ENCODE assay signal across 8 cellular contexts in the genomic region with DNA sequence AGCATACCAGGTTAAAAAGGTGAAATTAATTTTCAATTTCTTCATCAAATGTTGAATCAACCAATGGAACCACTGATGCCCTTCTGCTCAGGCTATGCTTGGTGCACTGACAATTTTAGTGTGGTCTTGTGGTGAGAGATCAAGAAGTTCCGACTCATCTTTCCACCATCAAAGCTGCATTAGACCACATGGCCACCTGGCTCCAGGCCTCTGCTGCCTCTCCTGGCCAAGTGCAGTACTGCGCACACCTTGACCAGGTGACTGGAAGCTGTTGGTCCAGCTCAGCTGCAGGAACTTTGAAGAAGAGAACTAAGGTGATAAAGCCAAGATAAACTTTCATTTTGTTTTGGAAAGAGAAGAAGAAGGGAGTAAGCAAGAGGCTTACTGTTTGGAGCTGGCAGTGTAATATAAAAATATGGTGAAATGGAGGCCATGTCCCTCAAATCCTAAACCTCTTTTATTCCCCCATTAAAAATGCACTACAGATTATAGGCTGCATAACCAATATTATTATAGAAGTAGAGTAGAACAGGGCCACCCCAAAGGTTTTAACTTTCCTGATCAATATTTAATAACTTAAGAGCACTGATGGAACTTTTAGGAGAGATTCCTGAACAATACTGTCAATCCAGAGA.
DNase-seq lines count a peak whose midpoint lies in the region; ATAC-seq and TF ChIP-seq lines count a peak whose summit lies in the region.

No MANE protein-coding gene starts in this region.

- in situ Hi-C loops in ACHN (cut with HindIII; ENCODE audit: low pct_ligation_motif_present, low pct_unique_long_range_greater_than_20kb, low sequenced_read_pairs), result no loop called here
- in situ Hi-C loops in GM13976 (cut with MboI; ENCODE audit: low sequenced_read_pairs, unreplicated experiment), result no loop called here

- TF ChIP-seq CTCF in GM13976 (IDR thresholded peaks at IDR 0.05; ENCODE audit: borderline replicate concordance, control extremely low read depth, extremely low read depth, insufficient read depth, missing control alignments) (peak; percentile 56), NB4 (IDR thresholded peaks at IDR 0.05; ENCODE audit: low read depth, low read length) (peak; percentile 99), ascending aorta (IDR thresholded peaks at IDR 0.05) (peak in 2 of 3 experiments; percentile 14 to 25), nephron progenitor cell (IDR thresholded peaks at IDR 0.05) (peak; percentile 47)

- no peaks in the 10 kb centered on the region for H3K36me3 ChIP-seq in ascending aorta

- H3K36me3 Mint-ChIP-seq in nephron progenitor cell (ENCODE audit: low read depth), result peaks cover 4% of the 10 kb centered on the region

- DNase-seq in ACHN (peak; percentile 51), GM13976 (ENCODE audit: low spot score) (peak; percentile 22), NB4 (ENCODE audit: low read depth) (peak; percentile 51), ascending aorta (ENCODE audit: low spot score in 2 of 2) (no peak), nephron progenitor cell (peak; percentile 24), DMS79 treated with DMSO at 0.1 percent for 48 hours (lab: John Stamatoyannopoulos, UW) (no peak), dedifferentiated amniotic fluid mesenchymal stem cell (ENCODE audit: extremely low spot score) (no peak)

- no peak for TF ChIP-seq POLR2A in NB4 (IDR thresholded peaks at IDR 0.05; ENCODE audit: extremely low read depth, insufficient read length)

- H3K4me1 ChIP-seq in ascending aorta, result no peaks in the 10 kb centered on the region

- H3K27ac ChIP-seq in ascending aorta, result no peak overlapping the region

- ATAC-seq in HG02588 (IDR thresholded peaks at IDR 0.05; ENCODE audit: unreplicated experiment), result peak; percentile 99

- peak overlapping the region; percentile 9 for H3K27ac Mint-ChIP-seq in nephron progenitor cell

- H3K27me3 Mint-ChIP-seq in nephron progenitor cell (ENCODE audit: low read depth, poor library complexity), result no peaks in the 10 kb centered on the region

- H3K27me3 ChIP-seq in ascending aorta, result no peaks in the 10 kb centered on the region

- intact Hi-C loops in ascending aorta (cut with DNase I), result no loop called here

- peaks cover 4% of the 10 kb centered on the region for H3K4me1 Mint-ChIP-seq in nephron progenitor cell

- H3K4me3 Mint-ChIP-seq in nephron progenitor cell, result no peak overlapping the region

- H3K9me3 ChIP-seq in ascending aorta, result no peaks in the 10 kb centered on the region

- no peak overlapping the region for H3K4me3 ChIP-seq in NB4 (ENCODE audit: low read depth, low read length)
- H3K4me3 ChIP-seq in ascending aorta, result no peak overlapping the region

- peaks cover 18% of the 10 kb centered on the region for H3K9me3 Mint-ChIP-seq in nephron progenitor cell

Comparison
In these comparisons a context has a peak if more than half of its experiments do, and no peak if none do; other contexts are left out.
1. DNase-seq: peak in ACHN (single experiment), GM13976 (single experiment), NB4 (single experiment) and nephron progenitor cell (single experiment); none in ascending aorta (0 of 2), DMS79 treated with DMSO at 0.1 percent for 48 hours (single experiment) and dedifferentiated amniotic fluid mesenchymal stem cell (single experiment).
2. CTCF ChIP-seq: peak in every context shown above with its lines; median percentile 99 in NB4; 56 in GM13976; 47 in nephron progenitor cell; 20 in ascending aorta.